10 cellular contexts compared by ENCODE assay signal in the genomic region with DNA sequence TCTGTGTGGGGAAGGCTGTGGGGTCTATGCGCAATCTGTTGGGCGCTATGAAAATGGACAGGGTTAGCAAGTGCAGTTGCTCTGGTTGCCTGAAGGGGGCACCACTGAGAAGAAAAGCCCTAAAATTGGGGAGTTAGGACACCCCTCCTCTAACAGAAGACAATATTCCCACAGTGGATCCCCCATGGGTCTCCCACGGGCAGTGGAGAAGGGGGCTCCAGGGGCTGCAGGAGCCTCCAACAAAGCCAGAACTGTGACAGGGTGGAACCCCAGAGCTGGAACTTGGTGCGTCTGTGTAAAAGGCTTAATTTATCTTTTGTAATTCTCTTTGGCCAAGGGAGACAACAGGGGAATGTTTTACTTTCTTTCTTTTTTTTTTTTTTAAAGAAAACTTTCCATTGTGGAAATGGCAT. TPM values are rescaled to one million over a fixed set of nuclear protein-coding genes. Genes with fewer than 3 reads are reported as not detected.
DNase-seq lines count a peak whose midpoint lies in the region; ATAC-seq and TF ChIP-seq lines count a peak whose summit lies in the region.
"Had no signal": no experiment of that assay in that cellular context is flagged by ENCODE, and none has a peak within 500 bp of the region (broad histone marks: within the 10 kb centered on the region; RNA-seq: fewer than 3 reads in every experiment).

No MANE protein-coding gene starts in this region.

- no peak for TF ChIP-seq EP300 in gastroesophageal sphincter (IDR thresholded peaks at IDR 0.05)

- no peaks in the 10 kb centered on the region for H3K9me3 ChIP-seq in Peyer's patch
- H3K9me3 ChIP-seq in gastroesophageal sphincter: no peaks in the 10 kb centered on the region

- no peak for ATAC-seq in gastroesophageal sphincter
- no peak for ATAC-seq in HG03354 (IDR thresholded peaks at IDR 0.05; ENCODE audit: poor library complexity, severe bottlenecking, unreplicated experiment)

- DNase-seq in DMS 273 (lab: John Stamatoyannopoulos, UW; ENCODE audit: unreplicated experiment): peak; percentile 12
- DNase-seq in DMS 273 treated with DMSO at 0.1 percent for 48 hours (lab: John Stamatoyannopoulos, UW): no peak
- no peak for DNase-seq in Peyer's patch
- DNase-seq in stimulated activated CD8-positive, alpha-beta memory T cell treated with anti-CD3 and anti-CD28 coated beads, Interleukin-4, amount 100 ng/mL, for 48 hours: peak; percentile 29
- DNase-seq in amygdala (lab: John Stamatoyannopoulos, UW): no peak
- no peak for DNase-seq in NCI-H2196 treated with DMSO at 0.1 percent for 48 hours (lab: John Stamatoyannopoulos, UW; ENCODE audit: unreplicated experiment)
- DNase-seq: activated naive CD4-positive, alpha-beta T cell treated with Interleukin-2 at 50 U/mL for 16 hours; NCI-H187 treated with DMSO at 0.1 percent for 48 hours had no signal

- H3K27ac ChIP-seq in Peyer's patch (no peak overlapping the region), gastroesophageal sphincter (peak overlapping the region in 3 of 4 donors; percentile 25 to 51 (median 41))

- no peaks in the 10 kb centered on the region for H3K27me3 ChIP-seq in Peyer's patch
- no peaks in the 10 kb centered on the region for H3K27me3 ChIP-seq in gastroesophageal sphincter

- no peak for TF ChIP-seq POLR2A in Peyer's patch (IDR thresholded peaks at IDR 0.05)
- no peak for TF ChIP-seq POLR2A in gastroesophageal sphincter (IDR thresholded peaks at IDR 0.05)

- WGBS in gastroesophageal sphincter (ENCODE audit: low coverage in 1 of 2), 2 donors: 0 to 33% methylated on average over 1 to 4 of the region's 4 CpGs

- TF ChIP-seq CTCF in Peyer's patch (IDR thresholded peaks at IDR 0.05) (peak in 4 of 6 experiments; percentile 34 to 40 (median 37)), gastroesophageal sphincter (IDR thresholded peaks at IDR 0.05) (peak; percentile 23 to 68 (median 58))

- H3K4me3 ChIP-seq in Peyer's patch (no peak overlapping the region), gastroesophageal sphincter (no peak overlapping the region)

- H3K36me3 ChIP-seq in Peyer's patch: no peaks in the 10 kb centered on the region
- no peaks in the 10 kb centered on the region for H3K36me3 ChIP-seq in gastroesophageal sphincter

- H3K4me1 ChIP-seq in Peyer's patch: no peaks in the 10 kb centered on the region
- H3K4me1 ChIP-seq in gastroesophageal sphincter: peaks cover 0 to 20% (median 5%) of the 10 kb centered on the region in 3 donors

RNA-seq across cellular contexts. Expression of a gene that starts 12.5 kb away (rescaled TPM):
- total RNA-seq in Peyer's patch (1 to 10 TPM in 2 of 4 donors, under 1 TPM in 1, not detected in 1; 0.94 to 6.6 (median 3.9) TPM), gastroesophageal sphincter (1 to 10 TPM; 1.2 to 6.8 (median 3.9) TPM)

Comparison
In these comparisons a context has a peak if more than half of its experiments do, and no peak if none do; other contexts are left out.
1. DNase-seq: peak in DMS 273 (single experiment) and stimulated activated CD8-positive, alpha-beta memory T cell treated with anti-CD3 and anti-CD28 coated beads, Interleukin-4, amount 100 ng/mL, for 48 hours (single experiment); none in DMS 273 treated with DMSO at 0.1 percent for 48 hours (single experiment), Peyer's patch (0 of 3), amygdala (0 of 56) and NCI-H2196 treated with DMSO at 0.1 percent for 48 hours (single experiment).
2. H3K27ac ChIP-seq: peak in gastroesophageal sphincter (3 of 4); none in Peyer's patch (0 of 4).